ENCODE assay signal across 1 cellular context in the genomic region with DNA sequence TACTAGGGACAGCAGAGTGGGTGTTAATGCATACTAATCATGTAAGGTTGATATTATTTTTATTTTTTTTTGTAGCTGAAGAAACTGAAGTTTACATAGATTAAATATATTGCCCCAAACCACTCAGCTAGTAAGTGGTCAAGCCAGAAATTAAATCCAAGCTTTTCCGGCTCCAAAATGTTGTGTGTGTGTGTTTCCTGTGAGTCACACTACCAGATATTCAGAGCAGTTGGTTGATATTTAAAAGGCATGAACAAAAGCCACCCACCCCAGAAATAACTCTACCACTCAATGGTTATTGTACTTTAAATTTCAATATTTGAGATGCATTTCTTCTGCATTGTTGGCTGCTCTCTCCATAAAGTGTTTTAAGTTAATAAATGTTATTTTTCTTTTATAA.
TF ChIP-seq lines count a peak whose summit lies in the region.

No MANE protein-coding gene starts in this region.

TF ChIP-seq in HepG2, 621 proteins besides CTCF, POLR2A, EP300 and RAD21:
- no peak for TF ChIP-seq GPBP1L1 (CRISPR knock-in tag; IDR thresholded peaks at IDR 0.05)
- TF ChIP-seq ZNF569 (CRISPR knock-in tag; IDR thresholded peaks at IDR 0.05; ENCODE audit: borderline replicate concordance), result no peak
- TF ChIP-seq ZNF251 (CRISPR knock-in tag; IDR thresholded peaks at IDR 0.05), result no peak
- TF ChIP-seq JARID2 (CRISPR knock-in tag; IDR thresholded peaks at IDR 0.05; ENCODE audit: insufficient replicate concordance), result no peak
- TF ChIP-seq TCF7 (IDR thresholded peaks at IDR 0.05; ENCODE audit: low read depth), result no peak
- no peak for TF ChIP-seq ZNF567 (CRISPR knock-in tag; IDR thresholded peaks at IDR 0.05; ENCODE audit: borderline replicate concordance)
